Comparison of ENCODE assay signal across 8 cellular contexts in genomic region chr19:18436651-18437478, GRCh38. TPM values are rescaled to one million over a fixed set of nuclear protein-coding genes. Genes with fewer than 3 reads are reported as not detected.
DNase-seq lines count a peak whose midpoint lies in the region; ATAC-seq and TF ChIP-seq lines count a peak whose summit lies in the region.

No MANE protein-coding gene starts in this region.

- peak overlapping the region; percentile 66 for H3K4me3 ChIP-seq in A673 (ENCODE audit: low read depth, low read length, poor library complexity, severe bottlenecking)
- peak overlapping the region; percentile 82 for H3K4me3 ChIP-seq in trophoblast cell (ENCODE audit: low read depth, low read length)

- peak overlapping the region; percentile 79 for H3K4me2 ChIP-seq in trophoblast cell (ENCODE audit: low read length)

- H3K9me3 ChIP-seq in A673 (ENCODE audit: low read depth, low read length, poor library complexity, severe bottlenecking) (no peaks in the 10 kb centered on the region), trophoblast cell (ENCODE audit: insufficient read depth, low read depth, low read length) (peaks cover 2% of the 10 kb centered on the region)

- H2BK5ac ChIP-seq in trophoblast cell (ENCODE audit: low read depth, low read length, poor library complexity) = peak overlapping the region; percentile 36

- no peaks in the 10 kb centered on the region for H3K27me3 Mint-ChIP-seq in IgD-negative memory B cell

- H4K12ac ChIP-seq in trophoblast cell (ENCODE audit: low read depth, low read length) = no peak overlapping the region

- no peak overlapping the region for H4K91ac ChIP-seq in trophoblast cell (ENCODE audit: low read depth, low read length)

- peak overlapping the region; percentile 74 for H3K14ac ChIP-seq in trophoblast cell (ENCODE audit: low read length)

- peaks cover 55% of the 10 kb centered on the region for H3K4me1 ChIP-seq in A673 (ENCODE audit: insufficient read depth, low read length, poor library complexity, severe bottlenecking)
- H3K4me1 ChIP-seq in trophoblast cell (ENCODE audit: control insufficient read depth in 1 of 2, insufficient read depth in 2 of 2, low read length in 2 of 2) = peaks cover 39 to 62% of the 10 kb centered on the region in 2 experiments

- H3K36me3 Mint-ChIP-seq in IgD-negative memory B cell = no peaks in the 10 kb centered on the region

- WGBS in trophoblast cell (ENCODE audit: extremely low coverage, insufficient coverage, insufficient read length) = no CpG with 5 or more reads among the region's 67 CpGs

- peak overlapping the region; percentile 77 to 90 (median 88) for H3K4me3 Mint-ChIP-seq in IgD-negative memory B cell

- H3K4me1 Mint-ChIP-seq in IgD-negative memory B cell = peaks cover 6 to 15% (median 13%) of the 10 kb centered on the region in 3 donors

- H3K23ac ChIP-seq in trophoblast cell (ENCODE audit: low read length) = no peak overlapping the region

- peak overlapping the region; percentile 50 for H3K27ac ChIP-seq in A673 (ENCODE audit: low read depth, low read length, poor library complexity, severe bottlenecking)
- H3K27ac ChIP-seq in trophoblast cell (ENCODE audit: low read depth, low read length) = peak overlapping the region; percentile 57

- intact Hi-C loops in A673 (cut with micrococcal nuclease; ENCODE audit: unreplicated experiment) = no loop called here

- ATAC-seq in GM18907 (IDR thresholded peaks at IDR 0.05; ENCODE audit: unreplicated experiment) (peak; percentile 55), HG03571 (IDR thresholded peaks at IDR 0.05; ENCODE audit: unreplicated experiment) (no peak)

- no peak for TF ChIP-seq CTCF in A673 (conservative IDR thresholded peaks at IDR 0.05; ENCODE audit: low read depth, low read length)

- no peaks in the 10 kb centered on the region for H3K27me3 ChIP-seq in A673 (replicated peaks; ENCODE audit: insufficient read depth, low read depth, low read length, poor library complexity)
- no peaks in the 10 kb centered on the region for H3K27me3 ChIP-seq in trophoblast cell (ENCODE audit: insufficient read depth, low read length)

- H3K27ac Mint-ChIP-seq in IgD-negative memory B cell = peak overlapping the region in 2 of 3 donors; percentile 69 to 85

- CTCF ChIA-PET in A673 (lab: Charles Lee) = interaction anchor here (0.6 kb wide), 2 partner anchors 9 to 88 kb away, joined by 5 to 6 read pairs; no protein-coding TSS in a partner anchor

- H2BK12ac ChIP-seq in trophoblast cell (ENCODE audit: low read length) = no peak overlapping the region

- H3K79me2 ChIP-seq in trophoblast cell (ENCODE audit: control insufficient read depth, insufficient read depth, low read length, poor library complexity) = peaks cover 16% of the 10 kb centered on the region

- peak overlapping the region; percentile 15 for H2AFZ ChIP-seq in trophoblast cell (ENCODE audit: insufficient read depth, low read length, poor library complexity)

- BruUV-seq in A673 (replicated peaks; lab: Mats Ljungman, UMichigan) = no TSS peak

- H3K36me3 ChIP-seq in A673 (ENCODE audit: insufficient read depth, low read length, poor library complexity, severe bottlenecking) (peaks cover 30% of the 10 kb centered on the region), trophoblast cell (ENCODE audit: control insufficient read depth in 1 of 2, insufficient read depth in 2 of 2, low read length in 2 of 2) (peaks cover 23 to 24% of the 10 kb centered on the region in 2 experiments)

- H3K18ac ChIP-seq in trophoblast cell (ENCODE audit: low read length) = peak overlapping the region; percentile 68

- H2AK5ac ChIP-seq in trophoblast cell (ENCODE audit: low read length) = peak overlapping the region; percentile 61

- peak overlapping the region; percentile 59 for H3K4ac ChIP-seq in trophoblast cell (ENCODE audit: low read depth, low read length)

- no peak overlapping the region for H2BK120ac ChIP-seq in trophoblast cell (ENCODE audit: insufficient read depth, low read length, poor library complexity)

- H3K9me3 Mint-ChIP-seq in IgD-negative memory B cell = no peaks in the 10 kb centered on the region

- POLR2A ChIA-PET in A673 (lab: Charles Lee; ENCODE audit: low non-redundant PET) = interaction anchor here (0.6 to 0.7 kb wide), 2 partner anchors 139 to 1096 kb away, joined by 3 to 4 read pairs; no protein-coding TSS in a partner anchor

- H3K79me1 ChIP-seq in trophoblast cell (ENCODE audit: low read length) = peaks cover 41% of the 10 kb centered on the region

- H3K9ac ChIP-seq in trophoblast cell (ENCODE audit: low read length) = peak overlapping the region; percentile 59

- peak overlapping the region; percentile 12 for H4K8ac ChIP-seq in trophoblast cell (ENCODE audit: low read depth, low read length)

- DNase-seq in A673 (ENCODE audit: low spot score) = peak; percentile 96
- DNase-seq in SHP77 treated with DMSO at 0.1 percent for 48 hours (lab: John Stamatoyannopoulos, UW) = peak; percentile 26
- peak; percentile 89 for DNase-seq in activated effector memory CD4-positive, alpha-beta T cell treated with anti-CD3 and anti-CD28 coated beads, Interleukin-2, amount 50 U/mL, for 16 hours
- DNase-seq in glomerular visceral epithelial cell (ENCODE audit: extremely low spot score) = peak; percentile 85
- DNase-seq in trophoblast cell = peak; percentile 76 to 80

RNA-seq across cellular contexts. Expression of gene ISYNA1, which starts 1.1 kb away (rescaled TPM):
- total RNA-seq in A673 (2021) = 153 and 223 TPM in 2 replicates
- polyA plus RNA-seq in IgD-negative memory B cell = 17.2 TPM
- 476 and 488 TPM in 2 replicates for polyA plus RNA-seq in trophoblast cell (2013)

RNA-seq across cellular contexts. Expression of gene SSBP4, which starts 17.7 kb away (rescaled TPM):
- 242 and 248 TPM in 2 replicates for total RNA-seq in A673 (2021)
- 97.4 TPM for polyA plus RNA-seq in IgD-negative memory B cell
- polyA plus RNA-seq in trophoblast cell (2013) = 51.1 and 52.0 TPM in 2 replicates

RNA-seq across cellular contexts. Expression of gene LRRC25, which starts 39.4 kb away (rescaled TPM):
- not detected in 2 replicates for total RNA-seq in A673 (2021)
- polyA plus RNA-seq in IgD-negative memory B cell = 14.9 TPM
- not detected in 2 replicates for polyA plus RNA-seq in trophoblast cell (2013)

RNA-seq across cellular contexts. Expression of gene GDF15, which starts 50.9 kb away (rescaled TPM):
- 4.0 and 4.7 TPM in 2 replicates for total RNA-seq in A673 (2021)
- not detected for polyA plus RNA-seq in IgD-negative memory B cell
- polyA plus RNA-seq in trophoblast cell (2013) = 182 and 198 TPM in 2 replicates

Comparison
In these comparisons a context has a peak if more than half of its experiments do, and no peak if none do; other contexts are left out.
1. DNase-seq: peak in every context shown above with its lines; median percentile 96 in A673; 89 in activated effector memory CD4-positive, alpha-beta T cell treated with anti-CD3 and anti-CD28 coated beads, Interleukin-2, amount 50 U/mL, for 16 hours; 85 in glomerular visceral epithelial cell; 78 in trophoblast cell; 26 in SHP77 treated with DMSO at 0.1 percent for 48 hours.